ENCODE assay signal across 9 cellular contexts in the genomic region with DNA sequence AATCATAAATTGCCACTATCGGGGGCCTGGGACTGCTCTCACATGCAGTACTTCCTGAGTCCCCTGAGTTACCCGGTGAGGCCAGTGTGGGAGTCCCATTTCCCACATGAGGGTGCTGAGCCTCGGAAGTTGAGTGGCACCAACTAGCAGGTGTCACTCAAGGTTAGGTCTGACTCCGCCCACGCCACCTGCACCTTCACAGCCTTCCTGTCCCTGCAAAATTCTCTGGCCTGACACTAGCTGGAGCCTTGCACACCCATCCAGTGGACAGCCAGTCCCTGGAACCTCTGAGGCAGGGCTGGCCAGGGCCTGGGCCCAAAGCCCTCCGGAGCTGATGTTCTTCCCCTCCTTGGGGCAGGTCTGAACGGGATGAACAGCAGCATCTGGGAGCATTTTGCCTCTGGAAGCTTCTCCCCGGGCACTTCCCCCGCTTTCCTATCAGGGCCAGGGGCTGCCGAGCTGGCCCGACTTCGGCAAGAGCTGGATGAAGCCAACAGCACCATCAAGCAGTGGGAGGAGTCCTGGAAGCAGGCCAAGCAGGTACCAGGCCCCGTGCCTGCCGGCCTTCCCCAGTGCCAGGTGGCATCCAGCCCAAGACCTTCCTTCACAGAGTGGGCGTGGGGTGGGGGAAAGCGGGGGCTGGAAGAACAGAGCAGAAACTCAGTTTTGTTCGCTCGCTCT. TPM values are rescaled to one million over a fixed set of nuclear protein-coding genes. Genes with fewer than 3 reads are reported as not detected.
DNase-seq lines count a peak whose midpoint lies in the region; ATAC-seq and TF ChIP-seq lines count a peak whose summit lies in the region.
"Had no signal": no experiment of that assay in that cellular context is flagged by ENCODE, and none has a peak within 500 bp of the region (broad histone marks: within the 10 kb centered on the region; RNA-seq: fewer than 3 reads in every experiment).

No MANE protein-coding gene starts in this region.

- H3K4me3 ChIP-seq in GM23338 = no peak overlapping the region

- H3K36me3 ChIP-seq in GM23338 (ENCODE audit: insufficient read depth) = no peaks in the 10 kb centered on the region; the same call in none of the 2 replicates

- H3K9me3 Mint-ChIP-seq in Calu3 (ENCODE audit: low read depth, unreplicated experiment) (no peaks in the 10 kb centered on the region), GM23338 (no peaks in the 10 kb centered on the region)
- H3K9me3 Mint-ChIP-seq in activated T-helper 1 cell treated with anti-CD3 and anti-CD28 coated beads, Interleukin-12 subunit alpha, Interleukin-12 subunit beta, Interleukin-2, Interleukin-4 antibody, amounts not matched to agents 30 ng/mL and 10 ng/mL and 1 ng/mL, durations not matched to agents 14 hours and 24 hours and 36 hours = no peaks in the 10 kb centered on the region

- H4K20me1 ChIP-seq in GM23338 (replicated peaks; ENCODE audit: insufficient read depth) = no peaks in the 10 kb centered on the region; the same call in 1 of the 2 replicates

- H3K27me3 Mint-ChIP-seq in Calu3 (ENCODE audit: unreplicated experiment) (no peaks in the 10 kb centered on the region), GM23338 (ENCODE audit: insufficient read depth, low read depth, poor library complexity) (peaks cover 4% of the 10 kb centered on the region)
- no peaks in the 10 kb centered on the region for H3K27me3 Mint-ChIP-seq in activated T-helper 1 cell treated with anti-CD3 and anti-CD28 coated beads, Interleukin-12 subunit alpha, Interleukin-12 subunit beta, Interleukin-2, Interleukin-4 antibody, amounts not matched to agents 30 ng/mL and 10 ng/mL and 1 ng/mL, durations not matched to agents 14 hours and 24 hours and 36 hours (ENCODE audit: insufficient read depth)

- H3K36me3 Mint-ChIP-seq in Calu3 (ENCODE audit: insufficient read depth, unreplicated experiment) (peaks cover 72% of the 10 kb centered on the region), GM23338 (ENCODE audit: low read depth) (peaks cover 41% of the 10 kb centered on the region)
- H3K36me3 Mint-ChIP-seq in activated T-helper 1 cell treated with anti-CD3 and anti-CD28 coated beads, Interleukin-12 subunit alpha, Interleukin-12 subunit beta, Interleukin-2, Interleukin-4 antibody, amounts not matched to agents 30 ng/mL and 10 ng/mL and 1 ng/mL, durations not matched to agents 14 hours and 24 hours and 36 hours (ENCODE audit: low read depth) = peaks cover 19% of the 10 kb centered on the region

- H3K27me3 ChIP-seq in GM23338 (ENCODE audit: insufficient read depth) = no peaks in the 10 kb centered on the region

- intact Hi-C loops in Calu3 (cut with micrococcal nuclease; ENCODE audit: unreplicated experiment) = no loop called here
- intact Hi-C loops in activated T-helper 1 cell treated with anti-CD3 and anti-CD28 coated beads, Interleukin-12 subunit alpha, Interleukin-12 subunit beta, Interleukin-2, Interleukin-4 antibody, amounts not matched to agents 30 ng/mL and 10 ng/mL and 1 ng/mL, durations not matched to agents 14 hours and 24 hours and 36 hours (cut with micrococcal nuclease) = no loop called here

- BruUV-seq in Calu3 (replicated peaks; lab: Mats Ljungman, UMichigan) = no TSS peak

- H3K9me2 ChIP-seq in GM23338 (ENCODE audit: insufficient read depth) = no peaks in the 10 kb centered on the region

- no peak overlapping the region for H2AFZ ChIP-seq in GM23338

- H3K27ac Mint-ChIP-seq in Calu3 (ENCODE audit: unreplicated experiment) (no peak overlapping the region), GM23338 (no peak overlapping the region; the same call in 1 of the 2 replicates)
- peak overlapping the region; percentile 41 for H3K27ac Mint-ChIP-seq in activated T-helper 1 cell treated with anti-CD3 and anti-CD28 coated beads, Interleukin-12 subunit alpha, Interleukin-12 subunit beta, Interleukin-2, Interleukin-4 antibody, amounts not matched to agents 30 ng/mL and 10 ng/mL and 1 ng/mL, durations not matched to agents 14 hours and 24 hours and 36 hours

- no peaks in the 10 kb centered on the region for H3K79me2 ChIP-seq in GM23338 (replicated peaks; ENCODE audit: insufficient read depth)

- H3K4me2 ChIP-seq in GM23338 = no peak overlapping the region

- peaks cover 13% of the 10 kb centered on the region; the same call in 1 of the 2 replicates for H3F3A ChIP-seq in GM23338 (replicated peaks; ENCODE audit: low read depth)

- peak; percentile 56 for DNase-seq in Calu3
- peak; percentile 14 for DNase-seq in NCI-H2029 treated with DMSO at 0.1 percent for 48 hours (lab: John Stamatoyannopoulos, UW)
- no peak for DNase-seq in activated T-helper 1 cell treated with anti-CD3 and anti-CD28 coated beads, Interleukin-12 subunit alpha, Interleukin-12 subunit beta, Interleukin-2, Interleukin-4 antibody, amounts not matched to agents 30 ng/mL and 10 ng/mL and 1 ng/mL, durations not matched to agents 14 hours and 24 hours and 36 hours (ENCODE audit: low spot score)
- peak; percentile 75 for DNase-seq in mucosa of gallbladder (ENCODE audit: low spot score)
- DNase-seq in GM23338 (ENCODE audit: low spot score) = no peak
- DNase-seq: NCI-H524 treated with DMSO at 0.1 percent for 48 hours had no signal

- H3K4me3 Mint-ChIP-seq in Calu3 (ENCODE audit: low read depth, unreplicated experiment) (no peak overlapping the region), GM23338 (no peak overlapping the region)
- no peak overlapping the region for H3K4me3 Mint-ChIP-seq in activated T-helper 1 cell treated with anti-CD3 and anti-CD28 coated beads, Interleukin-12 subunit alpha, Interleukin-12 subunit beta, Interleukin-2, Interleukin-4 antibody, amounts not matched to agents 30 ng/mL and 10 ng/mL and 1 ng/mL, durations not matched to agents 14 hours and 24 hours and 36 hours

- H3K27ac ChIP-seq in GM23338 (ENCODE audit: low read depth) = no peak overlapping the region

- ATAC-seq in GM23338 = no peak
- ATAC-seq in GM19023 (IDR thresholded peaks at IDR 0.05; ENCODE audit: unreplicated experiment) = no peak
- ATAC-seq in HG03095 (IDR thresholded peaks at IDR 0.05; ENCODE audit: unreplicated experiment) = no peak
- no peak for ATAC-seq in GM21528 (IDR thresholded peaks at IDR 0.05; ENCODE audit: low FRiP score, unreplicated experiment)

- TF ChIP-seq CTCF in Calu3 (IDR thresholded peaks at IDR 0.05; ENCODE audit: unreplicated experiment) (no peak), GM23338 (conservative IDR thresholded peaks at IDR 0.05; ENCODE audit: low read depth in 2 of 2) (no peak)

- peaks cover 6% of the 10 kb centered on the region for H3K4me1 Mint-ChIP-seq in Calu3 (ENCODE audit: low read depth, unreplicated experiment)
- peaks cover 5% of the 10 kb centered on the region for H3K4me1 Mint-ChIP-seq in activated T-helper 1 cell treated with anti-CD3 and anti-CD28 coated beads, Interleukin-12 subunit alpha, Interleukin-12 subunit beta, Interleukin-2, Interleukin-4 antibody, amounts not matched to agents 30 ng/mL and 10 ng/mL and 1 ng/mL, durations not matched to agents 14 hours and 24 hours and 36 hours (ENCODE audit: low read depth)
- H3K4me1 Mint-ChIP-seq in GM23338 = peaks cover 5% of the 10 kb centered on the region; the same call in 2 of the 3 replicates

- peaks cover 5% of the 10 kb centered on the region for H3K4me1 ChIP-seq in GM23338 (ENCODE audit: insufficient read depth)

- CTCF ChIA-PET in Calu3 (lab: Charles Lee) = no interaction called here

TF ChIP-seq in GM23338, 12 proteins besides CTCF, POLR2A, EP300 and RAD21 (continues in another document):
- TF ChIP-seq POLR2AphosphoS5 (IDR thresholded peaks at IDR 0.05; ENCODE audit: low read depth) = no peak
- TF ChIP-seq EZH2phosphoT487 (IDR thresholded peaks at IDR 0.05; ENCODE audit: unreplicated experiment) = no peak
- no peak for TF ChIP-seq STAT1 (IDR thresholded peaks at IDR 0.05; ENCODE audit: unreplicated experiment)
- no peak for TF ChIP-seq ZNF331 (CRISPR knock-in tag; IDR thresholded peaks at IDR 0.05; ENCODE audit: low read depth)

RNA-seq across cellular contexts. Expression of gene UNC13D, which starts 21.9 kb away (rescaled TPM):
- total RNA-seq in Calu3 (2022) = 103 and 104 TPM in 2 replicates
- total RNA-seq in activated T-helper 1 cell treated with anti-CD3 and anti-CD28 coated beads, Interleukin-12 subunit alpha, Interleukin-12 subunit beta, Interleukin-2, Interleukin-4 antibody, amounts not matched to agents 30 ng/mL and 10 ng/mL and 1 ng/mL, durations not matched to agents 14 hours and 24 hours and 36 hours = 185 and 186 TPM in 2 replicates
- 26.4 TPM for total RNA-seq in mucosa of gallbladder
- 3.8 and 5.9 TPM in 2 replicates for total RNA-seq in GM23338 (2014; rRNA removed; shearing (Covaris generic))
- 10.5 and 10.8 TPM in 2 replicates for polyA plus RNA-seq in GM23338 (2016; fragmentation: Nextera tagmentation; extraction: Ambion mirVana)

RNA-seq across cellular contexts. Expression of gene WBP2, which starts 32.9 kb away (rescaled TPM):
- total RNA-seq in Calu3 (2022) (126 and 133 TPM in 2 replicates), mucosa of gallbladder (160 TPM)
- total RNA-seq in activated T-helper 1 cell treated with anti-CD3 and anti-CD28 coated beads, Interleukin-12 subunit alpha, Interleukin-12 subunit beta, Interleukin-2, Interleukin-4 antibody, amounts not matched to agents 30 ng/mL and 10 ng/mL and 1 ng/mL, durations not matched to agents 14 hours and 24 hours and 36 hours = 68.8 and 74.4 TPM in 2 replicates
- total RNA-seq in GM23338 (2014; rRNA removed; shearing (Covaris generic)) = 34.9 and 36.2 TPM in 2 replicates
- 59.5 and 63.5 TPM in 2 replicates for polyA plus RNA-seq in GM23338 (2016; fragmentation: Nextera tagmentation; extraction: Ambion mirVana)

RNA-seq across cellular contexts. Expression of gene UNK, which starts 37.7 kb away (rescaled TPM):
- total RNA-seq in Calu3 (2022) (26.0 and 29.7 TPM in 2 replicates), mucosa of gallbladder (26.6 TPM)
- 26.0 and 26.9 TPM in 2 replicates for total RNA-seq in activated T-helper 1 cell treated with anti-CD3 and anti-CD28 coated beads, Interleukin-12 subunit alpha, Interleukin-12 subunit beta, Interleukin-2, Interleukin-4 antibody, amounts not matched to agents 30 ng/mL and 10 ng/mL and 1 ng/mL, durations not matched to agents 14 hours and 24 hours and 36 hours
- total RNA-seq in GM23338 (2014; rRNA removed; shearing (Covaris generic)) = 65.2 and 67.0 TPM in 2 replicates
- 16.6 and 21.8 TPM in 2 replicates for polyA plus RNA-seq in GM23338 (2016; fragmentation: Nextera tagmentation; extraction: Ambion mirVana)

RNA-seq across cellular contexts. Expression of gene TRIM47, which starts 56.1 kb away (rescaled TPM):
- total RNA-seq in Calu3 (2022) = 51.2 and 54.1 TPM in 2 replicates
- total RNA-seq in activated T-helper 1 cell treated with anti-CD3 and anti-CD28 coated beads, Interleukin-12 subunit alpha, Interleukin-12 subunit beta, Interleukin-2, Interleukin-4 antibody, amounts not matched to agents 30 ng/mL and 10 ng/mL and 1 ng/mL, durations not matched to agents 14 hours and 24 hours and 36 hours = 30.5 and 32.7 TPM in 2 replicates
- total RNA-seq in mucosa of gallbladder = 68.2 TPM
- total RNA-seq in GM23338 (2014; rRNA removed; shearing (Covaris generic)) = 9.9 and 12.5 TPM in 2 replicates
- polyA plus RNA-seq in GM23338 (2016; fragmentation: Nextera tagmentation; extraction: Ambion mirVana) = 7.2 TPM in 2 replicates

RNA-seq across cellular contexts. Expression of gene GALK1, which starts 57.3 kb away (rescaled TPM):
- total RNA-seq in Calu3 (2022) (20.4 and 20.5 TPM in 2 replicates), mucosa of gallbladder (35.9 TPM)
- 48.0 and 49.3 TPM in 2 replicates for total RNA-seq in activated T-helper 1 cell treated with anti-CD3 and anti-CD28 coated beads, Interleukin-12 subunit alpha, Interleukin-12 subunit beta, Interleukin-2, Interleukin-4 antibody, amounts not matched to agents 30 ng/mL and 10 ng/mL and 1 ng/mL, durations not matched to agents 14 hours and 24 hours and 36 hours
- total RNA-seq in GM23338 (2014; rRNA removed; shearing (Covaris generic)) = 30.5 TPM in 2 replicates
- polyA plus RNA-seq in GM23338 (2016; fragmentation: Nextera tagmentation; extraction: Ambion mirVana) = 31.7 and 34.7 TPM in 2 replicates

Comparison
In these comparisons a context has a peak if more than half of its experiments do, and no peak if none do; other contexts are left out.
1. DNase-seq: peak in Calu3 (single experiment), NCI-H2029 treated with DMSO at 0.1 percent for 48 hours (single experiment) and mucosa of gallbladder (single experiment); none in activated T-helper 1 cell treated with anti-CD3 and anti-CD28 coated beads, Interleukin-12 subunit alpha, Interleukin-12 subunit beta, Interleukin-2, Interleukin-4 antibody, amounts not matched to agents 30 ng/mL and 10 ng/mL and 1 ng/mL, durations not matched to agents 14 hours and 24 hours and 36 hours (single experiment) and GM23338 (single experiment).